22 cellular contexts compared by ENCODE assay signal in genomic region chrX:100587846-100588245, GRCh38. TPM values are rescaled to one million over a fixed set of nuclear protein-coding genes. Genes with fewer than 3 reads are reported as not detected.
"Had no signal": no experiment of that assay in that cellular context is flagged by ENCODE, and none has a peak within 500 bp of the region (broad histone marks: within the 10 kb centered on the region; RNA-seq: fewer than 3 reads in every experiment).

No MANE protein-coding gene starts in this region.

- H3K4me3 ChIP-seq: cardiac muscle cell, neural progenitor cell, tibial artery had no signal

- H3K36me3 Mint-ChIP-seq: activated CD8-positive, alpha-beta memory T cell treated with anti-CD3 and anti-CD28 coated beads, Interleukin-2, amount 10 ng/mL, durations not matched to agents 7 days and 5 days; activated naive CD8-positive, alpha-beta T cell treated with anti-CD3 and anti-CD28 coated beads for 36 hours; naive B cell; neural progenitor cell had no signal

- H3K9ac ChIP-seq: neural progenitor cell had no signal

- H3K27ac Mint-ChIP-seq: activated CD4-positive, alpha-beta memory T cell treated with anti-CD3 and anti-CD28 coated beads, Interleukin-2, amount 10 ng/mL, durations not matched to agents 7 days and 5 days; activated CD8-positive, alpha-beta memory T cell treated with anti-CD3 and anti-CD28 coated beads, Interleukin-2, amount 10 ng/mL, durations not matched to agents 7 days and 5 days; activated naive CD8-positive, alpha-beta T cell treated with anti-CD3 and anti-CD28 coated beads for 36 hours; naive B cell; neural progenitor cell; progenitor cell of endocrine pancreas; T-helper 2 cell treated with Interferon-gamma antibody and Interleukin-4, amounts not matched to agents 5 μg/mL and 100 μg/mL, for 36 hours had no signal

- H2AFZ ChIP-seq: neural progenitor cell had no signal

- H3K9me3 ChIP-seq: tibial artery had no signal

- H3K4me3 Mint-ChIP-seq: activated CD4-positive, alpha-beta memory T cell treated with anti-CD3 and anti-CD28 coated beads, Interleukin-2, amount 10 ng/mL, durations not matched to agents 7 days and 5 days; activated CD8-positive, alpha-beta memory T cell treated with anti-CD3 and anti-CD28 coated beads, Interleukin-2, amount 10 ng/mL, durations not matched to agents 7 days and 5 days; activated naive CD8-positive, alpha-beta T cell treated with anti-CD3 and anti-CD28 coated beads for 36 hours; naive B cell; neural progenitor cell; T-helper 2 cell treated with Interferon-gamma antibody and Interleukin-4, amounts not matched to agents 5 μg/mL and 100 μg/mL, for 36 hours had no signal

- FAIRE-seq: keratinocyte, urothelium cell line had no signal

- DNase-seq: activated CD4-positive, alpha-beta memory T cell treated with anti-CD3 and anti-CD28 coated beads, Interleukin-2, amount 10 ng/mL, durations not matched to agents 7 days and 5 days; activated CD4-positive, alpha-beta T cell treated with anti-CD3 and anti-CD28 coated beads for 48 hours; activated CD4-positive, CD25-positive, alpha-beta regulatory T cell; activated CD8-positive, alpha-beta memory T cell treated with anti-CD3 and anti-CD28 coated beads, Interleukin-2, amount 10 ng/mL, durations not matched to agents 7 days and 5 days; activated naive CD8-positive, alpha-beta T cell treated with anti-CD3 and anti-CD28 coated beads for 36 hours; amygdala; erythroblast; glutamatergic neuron; left ventricle myocardium superior; naive B cell; stimulated activated CD4-positive, alpha-beta T cell treated with anti-CD3 and anti-CD28 coated beads, Interleukin-12 subunit alpha, Interleukin-12 subunit beta, amount 100 ng/mL, for 4 hours; stimulated activated CD4-positive, alpha-beta T cell treated with anti-CD3 and anti-CD28 coated beads, Interleukin-1b, Interleukin-23, amount 100 ng/mL, for 48 hours; stimulated activated naive CD4-positive, alpha-beta T cell treated with Interleukin-2 at 50 U/mL for 16 hours; tibial artery had no signal

- ATAC-seq: activated CD8-positive, alpha-beta memory T cell treated with anti-CD3 and anti-CD28 coated beads, Interleukin-2, amount 10 ng/mL, durations not matched to agents 7 days and 5 days; left ventricle myocardium superior had no signal

- H3K4me2 ChIP-seq: neural progenitor cell had no signal

- H3K27ac ChIP-seq: cardiac muscle cell, neural progenitor cell, tibial artery had no signal

- H3K36me3 ChIP-seq: cardiac muscle cell, neural progenitor cell, tibial artery had no signal

- H3K27me3 ChIP-seq: cardiac muscle cell, neural progenitor cell, tibial artery had no signal

- H3K4me1 Mint-ChIP-seq: activated CD4-positive, alpha-beta memory T cell treated with anti-CD3 and anti-CD28 coated beads, Interleukin-2, amount 10 ng/mL, durations not matched to agents 7 days and 5 days; activated CD8-positive, alpha-beta memory T cell treated with anti-CD3 and anti-CD28 coated beads, Interleukin-2, amount 10 ng/mL, durations not matched to agents 7 days and 5 days; activated naive CD8-positive, alpha-beta T cell treated with anti-CD3 and anti-CD28 coated beads for 36 hours; naive B cell had no signal

- H3K4me1 ChIP-seq: tibial artery had no signal

- H3K9me3 Mint-ChIP-seq: activated CD4-positive, alpha-beta memory T cell treated with anti-CD3 and anti-CD28 coated beads, Interleukin-2, amount 10 ng/mL, durations not matched to agents 7 days and 5 days; activated naive CD8-positive, alpha-beta T cell treated with anti-CD3 and anti-CD28 coated beads for 36 hours; neural progenitor cell; T-helper 2 cell treated with Interferon-gamma antibody and Interleukin-4, amounts not matched to agents 5 μg/mL and 100 μg/mL, for 36 hours had no signal

- H3K27me3 Mint-ChIP-seq: progenitor cell of endocrine pancreas had no signal

RNA-seq across cellular contexts. Expression of gene TNMD, which starts 3.1 kb away (rescaled TPM):
- total RNA-seq: activated CD4-positive, alpha-beta memory T cell treated with anti-CD3 and anti-CD28 coated beads, Interleukin-2, amount 10 ng/mL, durations not matched to agents 7 days and 5 days; activated CD8-positive, alpha-beta memory T cell treated with anti-CD3 and anti-CD28 coated beads, Interleukin-2, amount 10 ng/mL, durations not matched to agents 7 days and 5 days; activated naive CD8-positive, alpha-beta T cell treated with anti-CD3 and anti-CD28 coated beads for 36 hours; left ventricle myocardium superior; mononuclear cell; osteoblast; progenitor cell of endocrine pancreas had no signal
- polyA plus RNA-seq: keratinocyte had no signal

RNA-seq across cellular contexts. Expression of gene TSPAN6, which starts 48.8 kb away (rescaled TPM):
- total RNA-seq: activated CD4-positive, alpha-beta memory T cell treated with anti-CD3 and anti-CD28 coated beads, Interleukin-2, amount 10 ng/mL, durations not matched to agents 7 days and 5 days; activated CD8-positive, alpha-beta memory T cell treated with anti-CD3 and anti-CD28 coated beads, Interleukin-2, amount 10 ng/mL, durations not matched to agents 7 days and 5 days had no signal

RNA-seq across cellular contexts. Expression of gene SRPX2, which starts 56.2 kb away (rescaled TPM):
- total RNA-seq: activated CD4-positive, alpha-beta memory T cell treated with anti-CD3 and anti-CD28 coated beads, Interleukin-2, amount 10 ng/mL, durations not matched to agents 7 days and 5 days; activated CD8-positive, alpha-beta memory T cell treated with anti-CD3 and anti-CD28 coated beads, Interleukin-2, amount 10 ng/mL, durations not matched to agents 7 days and 5 days; activated naive CD8-positive, alpha-beta T cell treated with anti-CD3 and anti-CD28 coated beads for 36 hours; mononuclear cell had no signal
